Comparison of ENCODE assay signal across 8 cellular contexts in the genomic region with DNA sequence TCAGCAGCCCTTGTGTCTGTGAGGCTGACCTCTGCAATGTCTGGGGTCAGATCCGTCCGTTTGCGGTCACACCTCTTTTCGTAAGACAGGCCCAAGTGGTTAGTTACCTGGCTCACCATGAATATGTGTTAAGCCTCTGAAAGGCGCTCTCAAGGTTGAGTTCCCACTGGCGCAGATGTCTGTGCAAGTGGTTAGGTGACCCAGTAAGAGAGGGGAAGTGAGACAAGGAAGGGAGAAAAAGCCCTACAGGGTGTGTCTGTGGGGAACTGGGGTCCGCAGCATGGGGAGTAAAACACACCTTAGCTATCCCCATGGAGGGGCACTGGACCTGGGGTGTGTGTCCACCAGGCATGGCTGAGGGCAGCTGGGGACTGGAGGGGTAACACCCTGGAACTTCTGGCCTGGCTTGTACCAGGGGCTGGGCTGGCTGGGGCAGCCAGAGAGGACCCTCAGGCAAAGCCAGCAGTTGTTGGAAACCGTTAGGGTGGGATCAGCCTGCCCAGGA.
A peak's percentile ranks its signal among the peaks of the same experiment; 100 is the strongest.
DNase-seq lines count a peak whose midpoint lies in the region; ATAC-seq and TF ChIP-seq lines count a peak whose summit lies in the region.

No MANE protein-coding gene starts in this region.

- no peak overlapping the region for H3K4me3 Mint-ChIP-seq in activated naive CD4-positive, alpha-beta T cell treated with anti-CD3 and anti-CD28 coated beads for 36 hours

- no peak overlapping the region for H3K9ac ChIP-seq in skeletal muscle tissue (ENCODE audit: low read depth in 1 of 3, low read length in 3 of 3)

- ATAC-seq in GM19043 (IDR thresholded peaks at IDR 0.05; ENCODE audit: low read depth, unreplicated experiment) (peak; percentile 89), HG03045 (IDR thresholded peaks at IDR 0.05; ENCODE audit: unreplicated experiment) (peak; percentile 89)

- intact Hi-C loops in activated naive CD4-positive, alpha-beta T cell treated with anti-CD3 and anti-CD28 coated beads for 36 hours (cut with micrococcal nuclease): no loop called here

- no peak for DNase-seq in epidermal melanocyte (ENCODE audit: insufficient read length, low spot score)
- DNase-seq in amygdala (lab: John Stamatoyannopoulos, UW): no peak
- DNase-seq in activated naive CD4-positive, alpha-beta T cell treated with anti-CD3 and anti-CD28 coated beads for 36 hours: no peak
- DNase-seq in NCI-H774 (lab: John Stamatoyannopoulos, UW): no peak

- no peak for TF ChIP-seq CTCF in VCaP (conservative IDR thresholded peaks at IDR 0.05)

- H3K4me1 Mint-ChIP-seq in activated naive CD4-positive, alpha-beta T cell treated with anti-CD3 and anti-CD28 coated beads for 36 hours (ENCODE audit: low read depth): peaks cover 13% of the 10 kb centered on the region

- H3K36me3 ChIP-seq in skeletal muscle tissue (ENCODE audit: control insufficient read depth in 3 of 3, insufficient read depth in 3 of 3, low read length in 3 of 3): no peaks in the 10 kb centered on the region

- peaks cover 0 to 15% (median 8%) of the 10 kb centered on the region in 3 donors for H3K27me3 ChIP-seq in skeletal muscle tissue (ENCODE audit: control insufficient read depth in 3 of 3, insufficient read depth in 3 of 3, low read length in 3 of 3)

- H3K27me3 Mint-ChIP-seq in activated naive CD4-positive, alpha-beta T cell treated with anti-CD3 and anti-CD28 coated beads for 36 hours (ENCODE audit: low read depth): peaks cover 32% of the 10 kb centered on the region

- H3K9me3 Mint-ChIP-seq in activated naive CD4-positive, alpha-beta T cell treated with anti-CD3 and anti-CD28 coated beads for 36 hours: no peaks in the 10 kb centered on the region

- no peak overlapping the region for H3K4me3 ChIP-seq in skeletal muscle tissue (ENCODE audit: low read length in 3 of 3)

- peak overlapping the region; percentile 60 for H3K27ac ChIP-seq in VCaP
- peak overlapping the region; percentile 45 for H3K27ac ChIP-seq in skeletal muscle tissue (ENCODE audit: low read depth, low read length)

- H3K27ac Mint-ChIP-seq in activated naive CD4-positive, alpha-beta T cell treated with anti-CD3 and anti-CD28 coated beads for 36 hours: no peak overlapping the region

- no peaks in the 10 kb centered on the region for H3K9me3 ChIP-seq in skeletal muscle tissue (ENCODE audit: control insufficient read depth in 3 of 3, low read length in 3 of 3)

- H3K36me3 Mint-ChIP-seq in activated naive CD4-positive, alpha-beta T cell treated with anti-CD3 and anti-CD28 coated beads for 36 hours (ENCODE audit: low read depth): no peaks in the 10 kb centered on the region

- CTCF ChIA-PET in activated naive CD4-positive, alpha-beta T cell treated with anti-CD3 and anti-CD28 coated beads for 36 hours (lab: Charles Lee): no interaction called here

- peaks cover 36 to 44% (median 37%) of the 10 kb centered on the region in 3 donors for H3K4me1 ChIP-seq in skeletal muscle tissue (ENCODE audit: control insufficient read depth in 3 of 3, insufficient read depth in 3 of 3, low read length in 3 of 3)
